In the genomic region with DNA sequence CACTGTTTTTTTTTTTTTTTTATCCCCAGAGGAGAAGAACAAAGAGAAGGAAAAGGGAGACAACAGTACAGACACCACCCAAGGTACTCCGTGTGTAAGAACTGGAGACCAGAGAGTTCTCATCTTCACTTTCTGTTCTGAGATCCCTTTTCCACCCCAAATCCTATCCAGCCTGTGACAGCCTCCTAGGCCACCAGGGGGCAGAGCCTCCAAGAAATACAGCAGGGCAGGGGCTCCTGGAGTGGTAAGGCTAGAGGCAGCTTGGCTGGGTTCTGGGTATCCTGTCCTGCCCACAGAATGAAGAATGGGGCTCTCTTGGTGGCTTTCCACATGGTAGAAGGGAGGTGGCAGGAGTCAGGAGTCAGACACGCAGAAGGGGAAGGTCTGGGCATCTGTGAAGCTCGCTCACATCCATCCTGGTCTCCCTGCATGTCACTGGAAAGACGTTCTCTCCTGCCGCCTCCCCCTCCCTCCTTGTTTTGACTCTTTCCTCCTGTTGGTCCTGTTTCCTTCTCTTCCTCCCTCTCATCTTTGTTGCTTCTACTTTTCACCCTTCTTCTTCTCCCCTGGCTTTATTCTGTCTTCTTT, we compare ENCODE assay signal across 8 cellular contexts. TPM values are rescaled to one million over a fixed set of nuclear protein-coding genes. Genes with fewer than 3 reads are reported as not detected.
A peak's percentile ranks its signal among the peaks of the same experiment; 100 is the strongest.
DNase-seq lines count a peak whose midpoint lies in the region; ATAC-seq and TF ChIP-seq lines count a peak whose summit lies in the region.

No MANE protein-coding gene starts in this region.

- H3K36me3 Mint-ChIP-seq in T-helper 17 cell (ENCODE audit: low read depth) = peaks cover 31% of the 10 kb centered on the region

- TF ChIP-seq CTCF in astrocyte of the cerebellum (IDR thresholded peaks at IDR 0.05; ENCODE audit: low read depth, low read length, missing control alignments) = peak; percentile 77

- H3K4me3 Mint-ChIP-seq in T-helper 17 cell = no peak overlapping the region

- H3K9me2 ChIP-seq in Karpas-422 (replicated peaks; ENCODE audit: insufficient read depth, low read length) = no peaks in the 10 kb centered on the region

- DNase-seq in GDM1 (lab: John Stamatoyannopoulos, UW) (peak; percentile 54), Karpas-422 (peak; percentile 91), T-helper 17 cell (peak in 2 of 3 donors; percentile 24 to 46), astrocyte of the cerebellum (ENCODE audit: low read depth) (no peak), inferior parietal cortex (ENCODE audit: extremely low spot score) (peak; percentile 45), DMS114 treated with DMSO at 0.1 percent for 48 hours (lab: John Stamatoyannopoulos, UW; ENCODE audit: unreplicated experiment) (no peak)
- DNase-seq in stimulated activated CD4-positive, alpha-beta T cell treated with anti-CD3 and anti-CD28 coated beads, Interleukin-4, amount 100 ng/mL, for 1 hour = peak; percentile 59

- no peak overlapping the region for H3K4me2 ChIP-seq in Karpas-422 (ENCODE audit: low read depth, low read length, poor library complexity, severe bottlenecking)

- ATAC-seq in T-helper 17 cell = peak; percentile 79
- ATAC-seq in HG03097 (IDR thresholded peaks at IDR 0.05; ENCODE audit: low FRiP score, unreplicated experiment) = no peak

- H3K9ac ChIP-seq in Karpas-422 (ENCODE audit: low read length) = no peak overlapping the region

- H3K27me3 ChIP-seq in Karpas-422 (ENCODE audit: low read length) = no peaks in the 10 kb centered on the region

- H3K27ac Mint-ChIP-seq in T-helper 17 cell = peak overlapping the region; percentile 32

- H3K4me3 ChIP-seq in Karpas-422 (ENCODE audit: low read length) (no peak overlapping the region), astrocyte of the cerebellum (ENCODE audit: low read depth, low read length) (no peak overlapping the region)

- H3K36me3 ChIP-seq in Karpas-422 (ENCODE audit: insufficient read depth, low read length) = no peaks in the 10 kb centered on the region

- peaks cover 33% of the 10 kb centered on the region for H3K4me1 Mint-ChIP-seq in T-helper 17 cell

- H3K27ac ChIP-seq in Karpas-422 (ENCODE audit: low read length) = no peak overlapping the region

- H4K20me1 ChIP-seq in Karpas-422 (ENCODE audit: insufficient read depth, low read depth, low read length) = no peaks in the 10 kb centered on the region

- H3K79me2 ChIP-seq in Karpas-422 (ENCODE audit: low read length) = no peaks in the 10 kb centered on the region

- H3K9me3 ChIP-seq in Karpas-422 (ENCODE audit: low read length) (no peaks in the 10 kb centered on the region), T-helper 17 cell (ENCODE audit: control insufficient read depth, low read length, poor library complexity, severe bottlenecking) (no peaks in the 10 kb centered on the region)

- no peak overlapping the region for H2AFZ ChIP-seq in Karpas-422 (ENCODE audit: low read length)

- in situ Hi-C loops in astrocyte of the cerebellum (cut with HindIII; ENCODE audit: low sequenced_read_pairs) = no loop called here

- no peaks in the 10 kb centered on the region for H3K27me3 Mint-ChIP-seq in T-helper 17 cell

- no peaks in the 10 kb centered on the region for H3K4me1 ChIP-seq in Karpas-422 (ENCODE audit: low read length)

RNA-seq across cellular contexts. Expression of a gene that starts 12.0 kb away (rescaled TPM):
- 30.0 and 40.3 TPM in 2 replicates for total RNA-seq in Karpas-422 (2014; rRNA removed; shearing (Covaris generic); ENCODE audit: low replicate concordance)
- 10 to 100 TPM; 45.8 to 62.6 TPM for total RNA-seq in T-helper 17 cell

RNA-seq across cellular contexts. Expression of a gene that starts 13.5 kb away (rescaled TPM):
- not detected in 2 replicates for total RNA-seq in Karpas-422 (2014; rRNA removed; shearing (Covaris generic); ENCODE audit: low replicate concordance)
- total RNA-seq in T-helper 17 cell = not detected

RNA-seq across cellular contexts. Expression of a gene that starts 33.1 kb away (rescaled TPM):
- total RNA-seq in Karpas-422 (2014; rRNA removed; shearing (Covaris generic); ENCODE audit: low replicate concordance) = 47.7 and 81.5 TPM in 2 replicates
- total RNA-seq in T-helper 17 cell = 10 to 100 TPM; 21.4 to 27.2 TPM

RNA-seq across cellular contexts. Expression of a gene that starts 47.3 kb away (rescaled TPM):
- total RNA-seq in Karpas-422 (2014; rRNA removed; shearing (Covaris generic); ENCODE audit: low replicate concordance) = 25.9 and 80.8 TPM in 2 replicates
- total RNA-seq in T-helper 17 cell = 10 to 100 TPM; 13.1 to 14.6 TPM

RNA-seq across cellular contexts. Expression of a gene that starts 49.9 kb away (rescaled TPM):
- total RNA-seq in Karpas-422 (2014; rRNA removed; shearing (Covaris generic); ENCODE audit: low replicate concordance) = 1.5 and 2.8 TPM in 2 replicates
- 1 to 10 TPM; 3.4 to 7.2 TPM for total RNA-seq in T-helper 17 cell

Comparison
In these comparisons a context has a peak if more than half of its experiments do, and no peak if none do; other contexts are left out.
1. DNase-seq: peak in GDM1 (single experiment), Karpas-422 (single experiment), T-helper 17 cell (2 of 3), inferior parietal cortex (single experiment) and stimulated activated CD4-positive, alpha-beta T cell treated with anti-CD3 and anti-CD28 coated beads, Interleukin-4, amount 100 ng/mL, for 1 hour (single experiment); none in astrocyte of the cerebellum (single experiment) and DMS114 treated with DMSO at 0.1 percent for 48 hours (single experiment).